In genomic region chr20:41693136-41693979, GRCh38 we compare ENCODE assay signal across 1 cellular context.
TF ChIP-seq lines count a peak whose summit lies in the region.

No MANE protein-coding gene starts in this region.

TF ChIP-seq in HepG2, 621 proteins besides CTCF, POLR2A, EP300 and RAD21 (continued from another document and continues in another):
- TF ChIP-seq ZXDC (CRISPR knock-in tag; IDR thresholded peaks at IDR 0.05) (no peak), ZFYVE20 (CRISPR knock-in tag; IDR thresholded peaks at IDR 0.05; ENCODE audit: borderline replicate concordance, low read depth) (no peak), ZNF574 (CRISPR knock-in tag; IDR thresholded peaks at IDR 0.05) (peak; percentile 99), KLF16 (CRISPR knock-in tag; IDR thresholded peaks at IDR 0.05) (peak in 1 of 2 experiments; percentile 98; a peak in 2 of 4 replicates), FOXK2 (IDR thresholded peaks at IDR 0.05) (no peak), PHF8 (CRISPR knock-in tag; IDR thresholded peaks at IDR 0.05) (peak; percentile 86), KDM1A (CRISPR knock-in tag; IDR thresholded peaks at IDR 0.05) (0 out of 2 replicates have a peak, but pooled peaks have one; percentile 62), HDAC2 (CRISPR knock-in tag; IDR thresholded peaks at IDR 0.05) (peak; percentile 93), RFX5 (IDR thresholded peaks at IDR 0.05; ENCODE audit: low read depth, low read length) (no peak), HOXA9 (CRISPR knock-in tag; IDR thresholded peaks at IDR 0.05; ENCODE audit: borderline replicate concordance) (no peak), NFYC (CRISPR knock-in tag; IDR thresholded peaks at IDR 0.05) (peak; percentile 60), GFI1 (CRISPR knock-in tag; IDR thresholded peaks at IDR 0.05; ENCODE audit: borderline replicate concordance) (peak; percentile 94), NONO (IDR thresholded peaks at IDR 0.05) (no peak), NONO (CRISPR knock-in tag; conservative IDR thresholded peaks at IDR 0.05) (peak; percentile 97), CEBPB (IDR thresholded peaks at IDR 0.05; ENCODE audit: borderline replicate concordance, low read depth, low read length) (no peak), NRL (CRISPR knock-in tag; IDR thresholded peaks at IDR 0.05; ENCODE audit: borderline replicate concordance) (no peak), TCF7 (IDR thresholded peaks at IDR 0.05; ENCODE audit: low read depth) (peak; percentile 41; the same call in 1 of the 2 replicates), ZNF83 (CRISPR knock-in tag; IDR thresholded peaks at IDR 0.05; ENCODE audit: borderline replicate concordance) (peak; percentile 82; the same call in 1 of the 2 replicates), HOXA5 (CRISPR knock-in tag; IDR thresholded peaks at IDR 0.05) (peak; percentile 92), BRCA1 (CRISPR knock-in tag; IDR thresholded peaks at IDR 0.05) (peak; percentile 85), ZNF335 (CRISPR knock-in tag; IDR thresholded peaks at IDR 0.05) (peak; percentile 82; the same call in 1 of the 2 replicates), ZBTB34 (CRISPR knock-in tag; IDR thresholded peaks at IDR 0.05) (no peak; the same call in 1 of the 2 replicates), THAP7 (CRISPR knock-in tag; IDR thresholded peaks at IDR 0.05) (peak; percentile 78; the same call in 1 of the 2 replicates), SRSF1 (optimal IDR thresholded peaks at IDR 0.05; ENCODE audit: low read depth, low read length) (peak; percentile 79), GMEB1 (CRISPR knock-in tag; IDR thresholded peaks at IDR 0.05; ENCODE audit: borderline replicate concordance) (peak; percentile 78), ZNF24 (IDR thresholded peaks at IDR 0.05) (peak; percentile 84), NFAT5 (CRISPR knock-in tag; IDR thresholded peaks at IDR 0.05) (peak; percentile 82), PHF20 (CRISPR knock-in tag; IDR thresholded peaks at IDR 0.05) (peak; percentile 97), MATR3 (CRISPR knock-in tag; IDR thresholded peaks at IDR 0.05) (no peak), ZNF20 (CRISPR knock-in tag; IDR thresholded peaks at IDR 0.05) (no peak), ZNF253 (CRISPR knock-in tag; IDR thresholded peaks at IDR 0.05; ENCODE audit: borderline replicate concordance) (peak; percentile 83; the same call in 1 of the 2 replicates), ZNF121 (CRISPR knock-in tag; IDR thresholded peaks at IDR 0.05) (no peak), SP4 (CRISPR knock-in tag; IDR thresholded peaks at IDR 0.05) (peak; percentile 89), MYPOP (CRISPR knock-in tag; IDR thresholded peaks at IDR 0.05) (peak; percentile 96), TOPORS (CRISPR knock-in tag; IDR thresholded peaks at IDR 0.05) (peak; percentile 83; the same call in 1 of the 2 replicates), SOX5 (CRISPR knock-in tag; IDR thresholded peaks at IDR 0.05; ENCODE audit: borderline replicate concordance) (peak; percentile 57), JDP2 (CRISPR knock-in tag; IDR thresholded peaks at IDR 0.05; ENCODE audit: borderline replicate concordance) (no peak), TCF12 (IDR thresholded peaks at IDR 0.05) (no peak), TCF12 (CRISPR knock-in tag; IDR thresholded peaks at IDR 0.05) (no peak), ZNF616 (CRISPR knock-in tag; IDR thresholded peaks at IDR 0.05; ENCODE audit: low read depth) (0 out of 2 replicates have a peak, but pooled peaks have one; percentile 50), RBM39 (IDR thresholded peaks at IDR 0.05; ENCODE audit: low read depth, low read length, poor library complexity, severe bottlenecking) (no peak), ZNF670 (CRISPR knock-in tag; IDR thresholded peaks at IDR 0.05; ENCODE audit: borderline replicate concordance) (peak; percentile 93; the same call in 1 of the 2 replicates), ZNF557 (CRISPR knock-in tag; IDR thresholded peaks at IDR 0.05) (peak; percentile 92), ZNF232 (CRISPR knock-in tag; IDR thresholded peaks at IDR 0.05; ENCODE audit: borderline replicate concordance) (peak; percentile 97), IRX3 (CRISPR knock-in tag; IDR thresholded peaks at IDR 0.05; ENCODE audit: borderline replicate concordance, low read depth) (no peak), KMT2A (CRISPR knock-in tag; IDR thresholded peaks at IDR 0.05) (peak; percentile 81), IRF2 (CRISPR knock-in tag; IDR thresholded peaks at IDR 0.05) (peak; percentile 99), HMG20B (CRISPR knock-in tag; conservative IDR thresholded peaks at IDR 0.05) (peak; percentile 56; the same call in 1 of the 2 replicates), ZNF674 (CRISPR knock-in tag; IDR thresholded peaks at IDR 0.05; ENCODE audit: low read depth) (0 out of 2 replicates have a peak, but pooled peaks have one; percentile 39), ATF6 (CRISPR knock-in tag; conservative IDR thresholded peaks at IDR 0.05) (peak; percentile 94)
